ENCODE assay signal across 8 cellular contexts in genomic region chr11:46238967-46239800, GRCh38.
DNase-seq lines count a peak whose midpoint lies in the region; ATAC-seq lines count a peak whose summit lies in the region.

No MANE protein-coding gene starts in this region.

- peak; percentile 64 for DNase-seq in NCI-H1436 (lab: John Stamatoyannopoulos, UW)
- no peak for DNase-seq in NCI-H1436 treated with DMSO at 0.1 percent for 48 hours (lab: John Stamatoyannopoulos, UW)
- DNase-seq in NCI-H2171 (lab: John Stamatoyannopoulos, UW) = peak; percentile 55
- DNase-seq in activated CD4-positive, CD25-positive, alpha-beta regulatory T cell (lab: John Stamatoyannopoulos, UW) = peak; percentile 57 to 68 (median 64)
- peak in 58 of 61 donors; percentile 12 to 84 (median 68) for DNase-seq in caudate nucleus (lab: John Stamatoyannopoulos, UW)
- DNase-seq in islet precursor cell = peak; percentile 97
- DNase-seq in stimulated activated CD4-positive, alpha-beta T cell treated with anti-CD3 and anti-CD28 coated beads, Interleukin-12 subunit alpha, Interleukin-12 subunit beta, amount 100 ng/mL, for 4 hours = peak; percentile 76

- peak; percentile 50 for ATAC-seq in HG03025 (IDR thresholded peaks at IDR 0.05; ENCODE audit: low FRiP score, unreplicated experiment)

- H3K27ac ChIP-seq in caudate nucleus (ENCODE audit: low read depth, low read length) = peak overlapping the region; percentile 74
